ENCODE assay signal across 8 cellular contexts in genomic region chr2:219171231-219171651, GRCh38. TPM values are rescaled to one million over a fixed set of nuclear protein-coding genes. Genes with fewer than 3 reads are reported as not detected.
DNase-seq lines count a peak whose midpoint lies in the region; ATAC-seq and TF ChIP-seq lines count a peak whose summit lies in the region.

No MANE protein-coding gene starts in this region.

- H3K36me3 Mint-ChIP-seq in activated naive CD4-positive, alpha-beta T cell treated with anti-CD3 and anti-CD28 coated beads, Interleukin-2, amount 50 U/mL, for 72 hours, result peaks cover 15 to 17% of the 10 kb centered on the region in 2 donors
- peaks cover 4% of the 10 kb centered on the region for H3K36me3 Mint-ChIP-seq in progenitor cell of endocrine pancreas (ENCODE audit: insufficient read depth)

- peaks cover 9% of the 10 kb centered on the region for H3K36me3 ChIP-seq in cardiac muscle cell

- peak overlapping the region in 1 of 2 donors; percentile 56 for H3K27ac Mint-ChIP-seq in activated naive CD4-positive, alpha-beta T cell treated with anti-CD3 and anti-CD28 coated beads, Interleukin-2, amount 50 U/mL, for 72 hours
- H3K27ac Mint-ChIP-seq in progenitor cell of endocrine pancreas, result peak overlapping the region; percentile 48

- DNase-seq in AG10803 (ENCODE audit: low read depth) (peak; percentile 95), GM10266 (ENCODE audit: extremely low spot score) (peak; percentile 42), NCI-H2227 (lab: John Stamatoyannopoulos, UW; ENCODE audit: unreplicated experiment) (peak; percentile 63), cardiac muscle cell (ENCODE audit: low read depth in 1 of 2, low spot score in 1 of 2) (peak; percentile 55 to 90), progenitor cell of endocrine pancreas (ENCODE audit: low spot score, unreplicated experiment) (no peak), NCI-H774 (lab: John Stamatoyannopoulos, UW) (no peak)
- DNase-seq in activated naive CD4-positive, alpha-beta T cell treated with anti-CD3 and anti-CD28 coated beads, Interleukin-2, amount 50 U/mL, for 72 hours (ENCODE audit: low spot score in 2 of 2), result peak in 1 of 2 donors; percentile 58

- H3K9me3 ChIP-seq in cardiac muscle cell (ENCODE audit: low read depth), result no peaks in the 10 kb centered on the region

- H3K4me1 Mint-ChIP-seq in progenitor cell of endocrine pancreas (ENCODE audit: low read depth), result peaks cover 8% of the 10 kb centered on the region

- peak; percentile 83 for TF ChIP-seq CTCF in AG10803 (conservative IDR thresholded peaks at IDR 0.05; ENCODE audit: low read length)
- TF ChIP-seq CTCF in GM10266 (IDR thresholded peaks at IDR 0.05; ENCODE audit: control insufficient read depth, insufficient read depth, low read depth, missing control alignments), result peak; percentile 50
- TF ChIP-seq CTCF in cardiac muscle cell (IDR thresholded peaks at IDR 0.05; ENCODE audit: low read depth, low read length), result peak; percentile 83
- TF ChIP-seq CTCF in progenitor cell of endocrine pancreas (IDR thresholded peaks at IDR 0.05; ENCODE audit: unreplicated experiment), result peak; percentile 77

- peak overlapping the region; percentile 27 for H3K27ac ChIP-seq in cardiac muscle cell

- H3K27me3 Mint-ChIP-seq in progenitor cell of endocrine pancreas, result no peaks in the 10 kb centered on the region

- no peak overlapping the region for H3K4me3 Mint-ChIP-seq in progenitor cell of endocrine pancreas (ENCODE audit: low read depth)

- H3K27me3 ChIP-seq in cardiac muscle cell, result no peaks in the 10 kb centered on the region

- no peak overlapping the region for H3K4me3 ChIP-seq in AG10803 (ENCODE audit: low read length)
- no peak overlapping the region for H3K4me3 ChIP-seq in cardiac muscle cell

- no peaks in the 10 kb centered on the region for H3K4me1 ChIP-seq in cardiac muscle cell (ENCODE audit: low read depth)

- H3K9me3 Mint-ChIP-seq in activated naive CD4-positive, alpha-beta T cell treated with anti-CD3 and anti-CD28 coated beads, Interleukin-2, amount 50 U/mL, for 72 hours, result no peaks in the 10 kb centered on the region
- H3K9me3 Mint-ChIP-seq in progenitor cell of endocrine pancreas (ENCODE audit: low read depth), result no peaks in the 10 kb centered on the region

- peak; percentile 56 to 57 for ATAC-seq in activated naive CD4-positive, alpha-beta T cell treated with anti-CD3 and anti-CD28 coated beads, Interleukin-2, amount 50 U/mL, for 72 hours
- ATAC-seq in GM21526 (IDR thresholded peaks at IDR 0.05; ENCODE audit: low FRiP score, unreplicated experiment), result no peak

RNA-seq across cellular contexts. Expression of gene SLC23A3, which starts 1.4 kb away (rescaled TPM):
- 1 to 10 TPM; 1.5 to 2.8 TPM for total RNA-seq in activated naive CD4-positive, alpha-beta T cell treated with anti-CD3 and anti-CD28 coated beads, Interleukin-2, amount 50 U/mL, for 72 hours
- total RNA-seq in cardiac muscle cell (0.09 TPM in 1 of 2 replicates, not detected in the other), progenitor cell of endocrine pancreas (1.7 and 2.8 TPM in 2 replicates)
- polyA plus RNA-seq in cardiac muscle cell, result 0.11 TPM in 1 of 2 replicates, not detected in the other

RNA-seq across cellular contexts. Expression of gene CNPPD1, which starts 5.5 kb away (rescaled TPM):
- 10 to 100 TPM; 46.9 to 48.0 TPM for total RNA-seq in activated naive CD4-positive, alpha-beta T cell treated with anti-CD3 and anti-CD28 coated beads, Interleukin-2, amount 50 U/mL, for 72 hours
- 42.1 and 42.6 TPM in 2 replicates for total RNA-seq in cardiac muscle cell
- 70.2 and 81.9 TPM in 2 replicates for polyA plus RNA-seq in cardiac muscle cell
- total RNA-seq in progenitor cell of endocrine pancreas, result 38.9 and 40.8 TPM in 2 replicates

RNA-seq across cellular contexts. Expression of gene RETREG2, which starts 6.8 kb away (rescaled TPM):
- total RNA-seq in activated naive CD4-positive, alpha-beta T cell treated with anti-CD3 and anti-CD28 coated beads, Interleukin-2, amount 50 U/mL, for 72 hours, result 100 to 1,000 TPM in 1 of 2 donors, 10 to 100 TPM in 1; 93.0 to 120 TPM
- 72.0 and 74.0 TPM in 2 replicates for total RNA-seq in cardiac muscle cell
- 77.6 and 101 TPM in 2 replicates for polyA plus RNA-seq in cardiac muscle cell
- total RNA-seq in progenitor cell of endocrine pancreas, result 77.0 and 77.4 TPM in 2 replicates

RNA-seq across cellular contexts. Expression of gene NHEJ1, which starts 10.6 kb away (rescaled TPM):
- total RNA-seq in activated naive CD4-positive, alpha-beta T cell treated with anti-CD3 and anti-CD28 coated beads, Interleukin-2, amount 50 U/mL, for 72 hours, result 10 to 100 TPM; 20.9 to 25.0 TPM
- total RNA-seq in cardiac muscle cell (8.4 and 12.9 TPM in 2 replicates), progenitor cell of endocrine pancreas (15.4 and 17.7 TPM in 2 replicates)
- 7.7 and 9.4 TPM in 2 replicates for polyA plus RNA-seq in cardiac muscle cell

RNA-seq across cellular contexts. Expression of gene ZFAND2B, which starts 35.3 kb away (rescaled TPM):
- total RNA-seq in activated naive CD4-positive, alpha-beta T cell treated with anti-CD3 and anti-CD28 coated beads, Interleukin-2, amount 50 U/mL, for 72 hours, result 10 to 100 TPM; 25.6 to 66.5 TPM
- total RNA-seq in cardiac muscle cell (32.6 and 35.4 TPM in 2 replicates), progenitor cell of endocrine pancreas (29.3 and 29.6 TPM in 2 replicates)
- polyA plus RNA-seq in cardiac muscle cell, result 49.0 and 54.8 TPM in 2 replicates

Comparison
In these comparisons a context has a peak if more than half of its experiments do, and no peak if none do; other contexts are left out.
1. DNase-seq: peak in AG10803 (single experiment), GM10266 (single experiment), NCI-H2227 (single experiment) and cardiac muscle cell (2 of 2); none in progenitor cell of endocrine pancreas (single experiment) and NCI-H774 (single experiment).
2. Peak in every context shown above with its lines, with median percentiles within 50 percentile points of each other: CTCF ChIP-seq.